Comparison of ENCODE assay signal across 18 cellular contexts in genomic region chr16:74019608-74020007, GRCh38.
"Had no signal": no experiment of that assay in that cellular context is flagged by ENCODE, and none has a peak within 500 bp of the region (broad histone marks: within the 10 kb centered on the region; RNA-seq: fewer than 3 reads in every experiment).

No MANE protein-coding gene starts in this region.

- H3K4me3 ChIP-seq: breast epithelium, hepatocyte, thyroid gland had no signal

- DNase-seq: activated B cell treated with CpG ODN at 0.5 μM for 24 hours; activated CD4-positive, alpha-beta T cell treated with anti-CD3 and anti-CD28 coated beads for 36 hours; activated CD4-positive, alpha-beta T cell treated with anti-CD3 and anti-CD28 coated beads, Interleukin-2, amount 50 U/mL, for 4 hours; activated CD8-positive, alpha-beta memory T cell treated with anti-CD3 and anti-CD28 coated beads for 24 hours; activated CD8-positive, alpha-beta memory T cell treated with anti-CD3 and anti-CD28 coated beads, Interleukin-2, amount 50 U/mL, for 4 hours; activated T-cell treated with anti-CD3 and anti-CD28 coated beads, Interleukin-2, amount 50 U/mL, for 24 hours; effector memory CD8-positive, alpha-beta T cell; foreskin melanocyte; nucleus accumbens; right cardiac atrium; stimulated activated CD4-positive, alpha-beta T cell treated with anti-CD3 and anti-CD28 coated beads, Interleukin-12 subunit alpha, Interleukin-12 subunit beta, amount 100 ng/mL, for 4 hours; stimulated activated CD4-positive, alpha-beta T cell treated with anti-CD3 and anti-CD28 coated beads, Interleukin-4, amount 100 ng/mL, for 4 hours; substantia nigra; T-helper 9 cell; thyroid gland had no signal

- H3K36me3 ChIP-seq: breast epithelium, thyroid gland had no signal

- H3K79me2 ChIP-seq: hepatocyte, parathyroid adenoma had no signal

- H3K4me2 ChIP-seq: hepatocyte had no signal

- H3K27ac ChIP-seq: breast epithelium, hepatocyte, parathyroid adenoma, thyroid gland had no signal

- H2AFZ ChIP-seq: hepatocyte, parathyroid adenoma had no signal

- H3K27me3 ChIP-seq: breast epithelium, hepatocyte, thyroid gland had no signal

- H3K9ac ChIP-seq: parathyroid adenoma had no signal

- H3K4me1 ChIP-seq: breast epithelium, parathyroid adenoma, thyroid gland had no signal

- H3K9me3 ChIP-seq: breast epithelium, thyroid gland had no signal
